In genomic region chr2:19874726-19875125, GRCh38 we compare ENCODE assay signal across 27 cellular contexts.
"Had no signal": no experiment of that assay in that cellular context is flagged by ENCODE, and none has a peak within 500 bp of the region (broad histone marks: within the 10 kb centered on the region; RNA-seq: fewer than 3 reads in every experiment).

No MANE protein-coding gene starts in this region.

- H3K9me3 ChIP-seq: esophagus muscularis mucosa, heart right ventricle, left ventricle myocardium inferior, mucosa of descending colon, neutrophil, ovary, psoas muscle, suprapubic skin, tibial artery had no signal

- DNase-seq: activated CD4-positive, alpha-beta T cell treated with anti-CD3 and anti-CD28 coated beads, Interleukin-2, amount 50 U/mL, for 1 hour; activated CD8-positive, alpha-beta T cell treated with anti-CD3 and anti-CD28 coated beads, Interleukin-2, amount 10 ng/mL, durations not matched to agents 7 days and 5 days; activated gamma-delta T cell; activated naive CD4-positive, alpha-beta T cell treated with anti-CD3 and anti-CD28 coated beads, Interleukin-2, amount 10 ng/mL, durations not matched to agents 7 days and 5 days; amniotic stem cell; brain microvascular endothelial cell; cortex of kidney; foreskin melanocyte; heart right ventricle; kidney glomerular epithelial cell; left ventricle myocardium inferior; mesendoderm; mucosa of descending colon; nephron progenitor cell; ovary; psoas muscle; stimulated activated CD4-positive, alpha-beta T cell treated with anti-CD3 and anti-CD28 coated beads, Interleukin-15, amount 100 ng/mL, for 24 hours; stimulated activated CD4-positive, alpha-beta T cell treated with anti-CD3 and anti-CD28 coated beads, Interleukin-2, amount 100 ng/mL, for 24 hours; stimulated activated naive CD4-positive, alpha-beta T cell; SW 1271; T-helper 9 cell; tibial artery had no signal

- H3K9me3 Mint-ChIP-seq: activated naive CD4-positive, alpha-beta T cell treated with anti-CD3 and anti-CD28 coated beads, Interleukin-2, amount 10 ng/mL, durations not matched to agents 7 days and 5 days; nephron progenitor cell; T-helper 1 cell treated with Interleukin-12 subunit alpha and Interleukin-12 subunit beta and Interleukin-4 antibody, amounts not matched to agents 30 μg/mL and 1 μg/mL, for 36 hours had no signal

- H3K27ac ChIP-seq: brain microvascular endothelial cell, esophagus muscularis mucosa, heart right ventricle, left ventricle myocardium inferior, neutrophil, ovary, psoas muscle, suprapubic skin, tibial artery had no signal

- ATAC-seq: activated CD8-positive, alpha-beta T cell treated with anti-CD3 and anti-CD28 coated beads, Interleukin-2, amount 10 ng/mL, durations not matched to agents 7 days and 5 days; heart right ventricle; mucosa of descending colon; psoas muscle had no signal

- H3K27me3 ChIP-seq: brain microvascular endothelial cell, esophagus muscularis mucosa, heart right ventricle, neutrophil, ovary, suprapubic skin, tibial artery had no signal

- H3K36me3 ChIP-seq: brain microvascular endothelial cell, esophagus muscularis mucosa, heart right ventricle, left ventricle myocardium inferior, ovary, suprapubic skin, tibial artery had no signal

- H3K4me1 ChIP-seq: esophagus muscularis mucosa, heart right ventricle, left ventricle myocardium inferior, psoas muscle, suprapubic skin, tibial artery had no signal

- H3K27ac Mint-ChIP-seq: activated CD8-positive, alpha-beta T cell treated with anti-CD3 and anti-CD28 coated beads, Interleukin-2, amount 10 ng/mL, durations not matched to agents 7 days and 5 days; activated naive CD4-positive, alpha-beta T cell treated with anti-CD3 and anti-CD28 coated beads, Interleukin-2, amount 10 ng/mL, durations not matched to agents 7 days and 5 days; nephron progenitor cell; T-helper 1 cell treated with Interleukin-12 subunit alpha and Interleukin-12 subunit beta and Interleukin-4 antibody, amounts not matched to agents 30 μg/mL and 1 μg/mL, for 36 hours had no signal

- H3K4me3 Mint-ChIP-seq: activated CD8-positive, alpha-beta T cell treated with anti-CD3 and anti-CD28 coated beads, Interleukin-2, amount 10 ng/mL, durations not matched to agents 7 days and 5 days; activated naive CD4-positive, alpha-beta T cell treated with anti-CD3 and anti-CD28 coated beads, Interleukin-2, amount 10 ng/mL, durations not matched to agents 7 days and 5 days; nephron progenitor cell; T-helper 1 cell treated with Interleukin-12 subunit alpha and Interleukin-12 subunit beta and Interleukin-4 antibody, amounts not matched to agents 30 μg/mL and 1 μg/mL, for 36 hours had no signal

- H3K4me3 ChIP-seq: esophagus muscularis mucosa, heart right ventricle, left ventricle myocardium inferior, lung, mucosa of descending colon, ovary, psoas muscle, suprapubic skin, tibial artery had no signal

- H3K27me3 Mint-ChIP-seq: activated naive CD4-positive, alpha-beta T cell treated with anti-CD3 and anti-CD28 coated beads, Interleukin-2, amount 10 ng/mL, durations not matched to agents 7 days and 5 days had no signal
